Comparison of ENCODE assay signal across 8 cellular contexts in genomic region chr6:111764238-111765182, GRCh38.
A peak's percentile ranks its signal among the peaks of the same experiment; 100 is the strongest.
DNase-seq lines count a peak whose midpoint lies in the region; ATAC-seq and FAIRE-seq lines count a peak whose summit lies in the region.

No MANE protein-coding gene starts in this region.

- H3K4me3 Mint-ChIP-seq in effector memory CD8-positive, alpha-beta T cell: peak overlapping the region; percentile 91 to 96

- H3K4me1 Mint-ChIP-seq in effector memory CD8-positive, alpha-beta T cell (ENCODE audit: low read depth in 2 of 2): peaks cover 91 to 99% of the 10 kb centered on the region in 2 donors

- H3K27me3 Mint-ChIP-seq in effector memory CD8-positive, alpha-beta T cell: no peaks in the 10 kb centered on the region

- no peak for FAIRE-seq in RCC 7860 (lab: Jason Lieb, UNC)

- peak; percentile 21 for DNase-seq in GM19238 (ENCODE audit: insufficient read length, low spot score)
- peak; percentile 34 for DNase-seq in UCSD-AML1 (lab: John Stamatoyannopoulos, UW; ENCODE audit: unreplicated experiment)
- DNase-seq in effector memory CD8-positive, alpha-beta T cell: peak; percentile 64 to 68 (median 68)
- DNase-seq in stimulated activated CD8-positive, alpha-beta memory T cell treated with anti-CD3 and anti-CD28 coated beads, Interleukin-12 subunit alpha, Interleukin-12 subunit beta, amount 100 ng/mL, for 4 hours (ENCODE audit: low read depth): peak; percentile 39
- DNase-seq in NCI-H2081 treated with DMSO at 0.1 percent for 48 hours (lab: John Stamatoyannopoulos, UW): no peak
- DNase-seq in HPDE6-E6E7 (ENCODE audit: extremely low spot score): no peak
- no peak for DNase-seq in RCC 7860 (ENCODE audit: low spot score)

- ATAC-seq in HG02943 (IDR thresholded peaks at IDR 0.05; ENCODE audit: low read depth, unreplicated experiment): peak; percentile 70
- ATAC-seq in effector memory CD8-positive, alpha-beta T cell (replicated peaks): peak; percentile 58

- no peaks in the 10 kb centered on the region for H3K9me3 Mint-ChIP-seq in effector memory CD8-positive, alpha-beta T cell

- peak overlapping the region; percentile 99 to 100 for H3K27ac Mint-ChIP-seq in effector memory CD8-positive, alpha-beta T cell

- peaks cover 71% of the 10 kb centered on the region for H3K36me3 Mint-ChIP-seq in effector memory CD8-positive, alpha-beta T cell (ENCODE audit: insufficient read depth)

Comparison
In these comparisons a context has a peak if more than half of its experiments do, and no peak if none do; other contexts are left out.
1. DNase-seq: peak in GM19238 (single experiment), UCSD-AML1 (single experiment), effector memory CD8-positive, alpha-beta T cell (3 of 3) and stimulated activated CD8-positive, alpha-beta memory T cell treated with anti-CD3 and anti-CD28 coated beads, Interleukin-12 subunit alpha, Interleukin-12 subunit beta, amount 100 ng/mL, for 4 hours (single experiment); none in NCI-H2081 treated with DMSO at 0.1 percent for 48 hours (single experiment), HPDE6-E6E7 (single experiment) and RCC 7860 (single experiment).